Comparison of ENCODE assay signal across 1 cellular context in the genomic region with DNA sequence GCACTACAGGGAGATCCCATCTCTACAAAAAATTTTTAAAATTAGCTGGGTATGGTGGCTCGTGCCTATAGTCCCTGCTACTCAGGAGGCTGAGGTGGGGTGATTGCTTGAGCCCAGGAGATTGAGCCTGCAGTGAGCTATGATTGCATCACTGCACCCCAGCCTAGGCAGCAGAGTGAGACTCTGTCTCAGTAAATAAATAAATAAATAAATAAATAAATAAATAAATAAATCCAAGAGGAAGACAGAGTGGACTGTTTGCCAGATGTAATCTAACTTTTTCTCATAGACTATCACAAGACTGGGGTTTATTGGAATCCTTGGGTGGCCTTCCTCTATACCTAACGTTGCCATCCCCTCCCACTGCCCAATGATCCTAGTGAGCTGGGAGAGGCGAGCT.
TF ChIP-seq lines count a peak whose summit lies in the region.

No MANE protein-coding gene starts in this region.

TF ChIP-seq in HEK293, 187 proteins besides CTCF, POLR2A, EP300 and RAD21 (continued from another document):
- TF ChIP-seq YY2 (tag by site-specific recombination; IDR thresholded peaks at IDR 0.05) (no peak), REPIN1 (tag by site-specific recombination; IDR thresholded peaks at IDR 0.05; ENCODE audit: low read depth) (no peak; the same call in 1 of the 2 replicates), ZNF426 (tag by site-specific recombination; IDR thresholded peaks at IDR 0.05) (peak; percentile 94), ZBTB20 (tag by site-specific recombination; IDR thresholded peaks at IDR 0.05) (no peak), ZNF596 (tag by site-specific recombination; IDR thresholded peaks at IDR 0.05) (no peak), OVOL3 (tag by site-specific recombination; IDR thresholded peaks at IDR 0.05) (peak; percentile 39; the same call in 1 of the 2 replicates), ZBTB1 (tag by site-specific recombination; IDR thresholded peaks at IDR 0.05) (no peak), ZNF221 (tag by site-specific recombination; IDR thresholded peaks at IDR 0.05; ENCODE audit: borderline replicate concordance) (no peak), ZNF354C (tag by site-specific recombination; IDR thresholded peaks at IDR 0.05; ENCODE audit: borderline replicate concordance, low read depth) (0 out of 2 replicates have a peak, but pooled peaks have one; percentile 31), ZSCAN30 (tag by site-specific recombination; IDR thresholded peaks at IDR 0.05) (no peak), ZNF10 (tag by site-specific recombination; IDR thresholded peaks at IDR 0.05) (no peak), GFI1B (tag by site-specific recombination; IDR thresholded peaks at IDR 0.05) (peak; percentile 35; the same call in 1 of the 2 replicates), ZNF670 (tag by site-specific recombination; IDR thresholded peaks at IDR 0.05; ENCODE audit: low read depth) (no peak), ZIC2 (tag by site-specific recombination; IDR thresholded peaks at IDR 0.05) (no peak), ZNF266 (tag by site-specific recombination; IDR thresholded peaks at IDR 0.05; ENCODE audit: low read depth) (peak; percentile 97), ZNF248 (tag by site-specific recombination; IDR thresholded peaks at IDR 0.05) (no peak), IKZF3 (tag by site-specific recombination; IDR thresholded peaks at IDR 0.05) (no peak), ZNF530 (tag by site-specific recombination; IDR thresholded peaks at IDR 0.05; ENCODE audit: low read depth) (0 out of 2 replicates have a peak, but pooled peaks have one; percentile 64), ZNF324 (tag by site-specific recombination; IDR thresholded peaks at IDR 0.05) (no peak), GLI4 (tag by site-specific recombination; IDR thresholded peaks at IDR 0.05) (no peak), ZNF114 (tag by site-specific recombination; IDR thresholded peaks at IDR 0.05) (no peak)
- TF ChIP-seq, protein P1, sequence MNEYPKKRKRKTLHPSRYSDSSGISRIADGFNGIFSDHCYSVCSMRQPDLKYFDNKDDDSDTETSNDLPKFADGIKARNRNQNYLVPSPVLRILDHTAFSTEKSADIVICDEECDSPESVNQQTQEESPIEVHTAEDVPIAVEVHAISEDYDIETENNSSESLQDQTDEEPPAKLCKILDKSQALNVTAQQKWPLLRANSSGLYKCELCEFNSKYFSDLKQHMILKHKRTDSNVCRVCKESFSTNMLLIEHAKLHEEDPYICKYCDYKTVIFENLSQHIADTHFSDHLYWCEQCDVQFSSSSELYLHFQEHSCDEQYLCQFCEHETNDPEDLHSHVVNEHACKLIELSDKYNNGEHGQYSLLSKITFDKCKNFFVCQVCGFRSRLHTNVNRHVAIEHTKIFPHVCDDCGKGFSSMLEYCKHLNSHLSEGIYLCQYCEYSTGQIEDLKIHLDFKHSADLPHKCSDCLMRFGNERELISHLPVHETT (tag by site-specific recombination; IDR thresholded peaks at IDR 0.05), result no peak
- TF ChIP-seq, protein P2, sequence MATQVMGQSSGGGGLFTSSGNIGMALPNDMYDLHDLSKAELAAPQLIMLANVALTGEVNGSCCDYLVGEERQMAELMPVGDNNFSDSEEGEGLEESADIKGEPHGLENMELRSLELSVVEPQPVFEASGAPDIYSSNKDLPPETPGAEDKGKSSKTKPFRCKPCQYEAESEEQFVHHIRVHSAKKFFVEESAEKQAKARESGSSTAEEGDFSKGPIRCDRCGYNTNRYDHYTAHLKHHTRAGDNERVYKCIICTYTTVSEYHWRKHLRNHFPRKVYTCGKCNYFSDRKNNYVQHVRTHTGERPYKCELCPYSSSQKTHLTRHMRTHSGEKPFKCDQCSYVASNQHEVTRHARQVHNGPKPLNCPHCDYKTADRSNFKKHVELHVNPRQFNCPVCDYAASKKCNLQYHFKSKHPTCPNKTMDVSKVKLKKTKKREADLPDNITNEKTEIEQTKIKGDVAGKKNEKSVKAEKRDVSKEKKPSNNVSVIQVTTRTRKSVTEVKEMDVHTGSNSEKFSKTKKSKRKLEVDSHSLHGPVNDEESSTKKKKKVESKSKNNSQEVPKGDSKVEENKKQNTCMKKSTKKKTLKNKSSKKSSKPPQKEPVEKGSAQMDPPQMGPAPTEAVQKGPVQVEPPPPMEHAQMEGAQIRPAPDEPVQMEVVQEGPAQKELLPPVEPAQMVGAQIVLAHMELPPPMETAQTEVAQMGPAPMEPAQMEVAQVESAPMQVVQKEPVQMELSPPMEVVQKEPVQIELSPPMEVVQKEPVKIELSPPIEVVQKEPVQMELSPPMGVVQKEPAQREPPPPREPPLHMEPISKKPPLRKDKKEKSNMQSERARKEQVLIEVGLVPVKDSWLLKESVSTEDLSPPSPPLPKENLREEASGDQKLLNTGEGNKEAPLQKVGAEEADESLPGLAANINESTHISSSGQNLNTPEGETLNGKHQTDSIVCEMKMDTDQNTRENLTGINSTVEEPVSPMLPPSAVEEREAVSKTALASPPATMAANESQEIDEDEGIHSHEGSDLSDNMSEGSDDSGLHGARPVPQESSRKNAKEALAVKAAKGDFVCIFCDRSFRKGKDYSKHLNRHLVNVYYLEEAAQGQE (tag by site-specific recombination; IDR thresholded peaks at IDR 0.05), result peak; percentile 77
- TF ChIP-seq, protein P3, sequence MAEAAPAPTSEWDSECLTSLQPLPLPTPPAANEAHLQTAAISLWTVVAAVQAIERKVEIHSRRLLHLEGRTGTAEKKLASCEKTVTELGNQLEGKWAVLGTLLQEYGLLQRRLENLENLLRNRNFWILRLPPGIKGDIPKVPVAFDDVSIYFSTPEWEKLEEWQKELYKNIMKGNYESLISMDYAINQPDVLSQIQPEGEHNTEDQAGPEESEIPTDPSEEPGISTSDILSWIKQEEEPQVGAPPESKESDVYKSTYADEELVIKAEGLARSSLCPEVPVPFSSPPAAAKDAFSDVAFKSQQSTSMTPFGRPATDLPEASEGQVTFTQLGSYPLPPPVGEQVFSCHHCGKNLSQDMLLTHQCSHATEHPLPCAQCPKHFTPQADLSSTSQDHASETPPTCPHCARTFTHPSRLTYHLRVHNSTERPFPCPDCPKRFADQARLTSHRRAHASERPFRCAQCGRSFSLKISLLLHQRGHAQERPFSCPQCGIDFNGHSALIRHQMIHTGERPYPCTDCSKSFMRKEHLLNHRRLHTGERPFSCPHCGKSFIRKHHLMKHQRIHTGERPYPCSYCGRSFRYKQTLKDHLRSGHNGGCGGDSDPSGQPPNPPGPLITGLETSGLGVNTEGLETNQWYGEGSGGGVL (tag by site-specific recombination; IDR thresholded peaks at IDR 0.05), result no peak
- TF ChIP-seq, protein P4, sequence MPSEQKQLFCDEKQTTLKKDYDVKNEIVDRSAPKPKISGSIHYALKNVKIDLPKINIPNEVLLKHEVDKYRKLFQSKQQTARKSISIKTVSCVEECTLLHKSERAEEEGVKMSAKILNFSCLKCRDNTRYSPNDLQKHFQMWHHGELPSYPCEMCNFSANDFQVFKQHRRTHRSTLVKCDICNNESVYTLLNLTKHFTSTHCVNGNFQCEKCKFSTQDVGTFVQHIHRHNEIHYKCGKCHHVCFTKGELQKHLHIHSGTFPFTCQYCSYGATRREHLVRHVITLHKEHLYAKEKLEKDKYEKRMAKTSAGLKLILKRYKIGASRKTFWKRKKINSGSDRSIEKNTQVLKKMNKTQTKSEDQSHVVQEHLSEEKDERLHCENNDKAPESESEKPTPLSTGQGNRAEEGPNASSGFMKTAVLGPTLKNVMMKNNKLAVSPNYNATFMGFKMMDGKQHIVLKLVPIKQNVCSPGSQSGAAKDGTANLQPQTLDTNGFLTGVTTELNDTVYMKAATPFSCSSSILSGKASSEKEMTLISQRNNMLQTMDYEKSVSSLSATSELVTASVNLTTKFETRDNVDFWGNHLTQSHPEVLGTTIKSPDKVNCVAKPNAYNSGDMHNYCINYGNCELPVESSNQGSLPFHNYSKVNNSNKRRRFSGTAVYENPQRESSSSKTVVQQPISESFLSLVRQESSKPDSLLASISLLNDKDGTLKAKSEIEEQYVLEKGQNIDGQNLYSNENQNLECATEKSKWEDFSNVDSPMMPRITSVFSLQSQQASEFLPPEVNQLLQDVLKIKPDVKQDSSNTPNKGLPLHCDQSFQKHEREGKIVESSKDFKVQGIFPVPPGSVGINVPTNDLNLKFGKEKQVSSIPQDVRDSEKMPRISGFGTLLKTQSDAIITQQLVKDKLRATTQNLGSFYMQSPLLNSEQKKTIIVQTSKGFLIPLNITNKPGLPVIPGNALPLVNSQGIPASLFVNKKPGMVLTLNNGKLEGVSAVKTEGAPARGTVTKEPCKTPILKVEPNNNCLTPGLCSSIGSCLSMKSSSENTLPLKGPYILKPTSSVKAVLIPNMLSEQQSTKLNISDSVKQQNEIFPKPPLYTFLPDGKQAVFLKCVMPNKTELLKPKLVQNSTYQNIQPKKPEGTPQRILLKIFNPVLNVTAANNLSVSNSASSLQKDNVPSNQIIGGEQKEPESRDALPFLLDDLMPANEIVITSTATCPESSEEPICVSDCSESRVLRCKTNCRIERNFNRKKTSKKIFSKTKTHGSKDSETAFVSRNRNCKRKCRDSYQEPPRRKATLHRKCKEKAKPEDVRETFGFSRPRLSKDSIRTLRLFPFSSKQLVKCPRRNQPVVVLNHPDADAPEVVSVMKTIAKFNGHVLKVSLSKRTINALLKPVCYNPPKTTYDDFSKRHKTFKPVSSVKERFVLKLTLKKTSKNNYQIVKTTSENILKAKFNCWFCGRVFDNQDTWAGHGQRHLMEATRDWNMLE (tag by site-specific recombination; conservative IDR thresholded peaks at IDR 0.05; ENCODE audit: low read depth), result peak; percentile 97
- TF ChIP-seq, protein P5, sequence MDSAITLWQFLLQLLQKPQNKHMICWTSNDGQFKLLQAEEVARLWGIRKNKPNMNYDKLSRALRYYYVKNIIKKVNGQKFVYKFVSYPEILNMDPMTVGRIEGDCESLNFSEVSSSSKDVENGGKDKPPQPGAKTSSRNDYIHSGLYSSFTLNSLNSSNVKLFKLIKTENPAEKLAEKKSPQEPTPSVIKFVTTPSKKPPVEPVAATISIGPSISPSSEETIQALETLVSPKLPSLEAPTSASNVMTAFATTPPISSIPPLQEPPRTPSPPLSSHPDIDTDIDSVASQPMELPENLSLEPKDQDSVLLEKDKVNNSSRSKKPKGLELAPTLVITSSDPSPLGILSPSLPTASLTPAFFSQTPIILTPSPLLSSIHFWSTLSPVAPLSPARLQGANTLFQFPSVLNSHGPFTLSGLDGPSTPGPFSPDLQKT (IDR thresholded peaks at IDR 0.05; ENCODE audit: borderline replicate concordance, low read depth, low read length), result no peak
- TF ChIP-seq, protein P6, sequence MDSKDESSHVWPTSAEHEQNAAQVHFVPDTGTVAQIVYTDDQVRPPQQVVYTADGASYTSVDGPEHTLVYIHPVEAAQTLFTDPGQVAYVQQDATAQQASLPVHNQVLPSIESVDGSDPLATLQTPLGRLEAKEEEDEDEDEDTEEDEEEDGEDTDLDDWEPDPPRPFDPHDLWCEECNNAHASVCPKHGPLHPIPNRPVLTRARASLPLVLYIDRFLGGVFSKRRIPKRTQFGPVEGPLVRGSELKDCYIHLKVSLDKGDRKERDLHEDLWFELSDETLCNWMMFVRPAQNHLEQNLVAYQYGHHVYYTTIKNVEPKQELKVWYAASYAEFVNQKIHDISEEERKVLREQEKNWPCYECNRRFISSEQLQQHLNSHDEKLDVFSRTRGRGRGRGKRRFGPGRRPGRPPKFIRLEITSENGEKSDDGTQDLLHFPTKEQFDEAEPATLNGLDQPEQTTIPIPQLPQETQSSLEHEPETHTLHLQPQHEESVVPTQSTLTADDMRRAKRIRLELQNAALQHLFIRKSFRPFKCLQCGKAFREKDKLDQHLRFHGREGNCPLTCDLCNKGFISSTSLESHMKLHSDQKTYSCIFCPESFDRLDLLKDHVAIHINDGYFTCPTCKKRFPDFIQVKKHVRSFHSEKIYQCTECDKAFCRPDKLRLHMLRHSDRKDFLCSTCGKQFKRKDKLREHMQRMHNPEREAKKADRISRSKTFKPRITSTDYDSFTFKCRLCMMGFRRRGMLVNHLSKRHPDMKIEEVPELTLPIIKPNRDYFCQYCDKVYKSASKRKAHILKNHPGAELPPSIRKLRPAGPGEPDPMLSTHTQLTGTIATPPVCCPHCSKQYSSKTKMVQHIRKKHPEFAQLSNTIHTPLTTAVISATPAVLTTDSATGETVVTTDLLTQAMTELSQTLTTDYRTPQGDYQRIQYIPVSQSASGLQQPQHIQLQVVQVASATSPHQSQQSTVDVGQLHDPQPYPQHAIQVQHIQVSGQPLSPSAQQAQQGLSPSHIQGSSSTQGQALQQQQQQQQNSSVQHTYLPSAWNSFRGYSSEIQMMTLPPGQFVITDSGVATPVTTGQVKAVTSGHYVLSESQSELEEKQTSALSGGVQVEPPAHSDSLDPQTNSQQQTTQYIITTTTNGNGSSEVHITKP (tag by site-specific recombination; IDR thresholded peaks at IDR 0.05), result no peak
- TF ChIP-seq, protein P7, sequence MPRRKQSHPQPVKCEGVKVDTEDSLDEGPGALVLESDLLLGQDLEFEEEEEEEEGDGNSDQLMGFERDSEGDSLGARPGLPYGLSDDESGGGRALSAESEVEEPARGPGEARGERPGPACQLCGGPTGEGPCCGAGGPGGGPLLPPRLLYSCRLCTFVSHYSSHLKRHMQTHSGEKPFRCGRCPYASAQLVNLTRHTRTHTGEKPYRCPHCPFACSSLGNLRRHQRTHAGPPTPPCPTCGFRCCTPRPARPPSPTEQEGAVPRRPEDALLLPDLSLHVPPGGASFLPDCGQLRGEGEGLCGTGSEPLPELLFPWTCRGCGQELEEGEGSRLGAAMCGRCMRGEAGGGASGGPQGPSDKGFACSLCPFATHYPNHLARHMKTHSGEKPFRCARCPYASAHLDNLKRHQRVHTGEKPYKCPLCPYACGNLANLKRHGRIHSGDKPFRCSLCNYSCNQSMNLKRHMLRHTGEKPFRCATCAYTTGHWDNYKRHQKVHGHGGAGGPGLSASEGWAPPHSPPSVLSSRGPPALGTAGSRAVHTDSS (tag by site-specific recombination; IDR thresholded peaks at IDR 0.05), result no peak
